ENCODE assay signal across 8 cellular contexts in the genomic region with DNA sequence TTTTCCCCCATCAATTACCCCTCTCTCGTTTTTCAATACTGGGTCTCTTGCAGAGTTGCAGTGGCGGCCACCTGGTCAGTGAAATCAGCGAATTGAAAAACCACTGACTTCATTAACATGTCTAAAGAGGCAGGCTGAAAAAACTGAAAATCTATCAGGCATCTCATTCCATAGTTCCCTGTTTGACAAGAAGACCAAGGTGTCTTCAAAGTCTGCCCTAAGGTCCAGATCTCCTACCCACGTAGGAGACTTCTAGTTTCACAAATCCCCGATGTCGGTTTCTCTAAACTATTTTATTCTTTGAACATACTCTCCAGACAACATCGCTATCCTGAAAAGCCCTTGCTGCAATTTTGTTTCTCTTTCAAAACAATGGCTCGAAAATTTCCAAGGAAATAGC. TPM values are rescaled to one million over a fixed set of nuclear protein-coding genes. Genes with fewer than 3 reads are reported as not detected.
DNase-seq lines count a peak whose midpoint lies in the region; ATAC-seq and TF ChIP-seq lines count a peak whose summit lies in the region.

No MANE protein-coding gene starts in this region.

- TF ChIP-seq EP300 in upper lobe of left lung (IDR thresholded peaks at IDR 0.05): no peak

- H3K9me3 Mint-ChIP-seq in activated naive CD4-positive, alpha-beta T cell treated with anti-CD3 and anti-CD28 coated beads, Interleukin-2, amount 10 ng/mL, durations not matched to agents 7 days and 5 days: no peaks in the 10 kb centered on the region
- no peaks in the 10 kb centered on the region for H3K9me3 Mint-ChIP-seq in activated naive CD8-positive, alpha-beta T cell treated with anti-CD3 and anti-CD28 coated beads, Interleukin-2, amount 10 ng/mL, durations not matched to agents 7 days and 5 days

- intact Hi-C loops in left lung (cut with DNase I): no loop called here

- CTCF ChIA-PET in activated naive CD4-positive, alpha-beta T cell treated with anti-CD3 and anti-CD28 coated beads, Interleukin-2, amount 10 ng/mL, durations not matched to agents 7 days and 5 days (lab: Charles Lee): interaction anchor here (1.2 to 12.3 kb wide), 4 partner anchors 12 to 101 kb away, joined by 3 to 285 read pairs (median 6); partner anchors contain the start of gene MRPS18B

- POLR2A ChIA-PET in activated naive CD8-positive, alpha-beta T cell treated with anti-CD3 and anti-CD28 coated beads, Interleukin-2, amount 10 ng/mL, durations not matched to agents 7 days and 5 days (lab: Charles Lee): interaction anchor here (1.2 to 11.0 kb wide), 7 partner anchors 11 to 106 kb away, joined by 3 to 512 read pairs (median 11); partner anchors contain the start of genes DHX16, MRPS18B, NRM and PPP1R10

- H3K4me3 Mint-ChIP-seq in activated naive CD4-positive, alpha-beta T cell treated with anti-CD3 and anti-CD28 coated beads, Interleukin-2, amount 10 ng/mL, durations not matched to agents 7 days and 5 days: peak overlapping the region; percentile 88
- H3K4me3 Mint-ChIP-seq in activated naive CD8-positive, alpha-beta T cell treated with anti-CD3 and anti-CD28 coated beads, Interleukin-2, amount 10 ng/mL, durations not matched to agents 7 days and 5 days: peak overlapping the region; percentile 91

- no peaks in the 10 kb centered on the region for H3K27me3 ChIP-seq in left lung
- no peaks in the 10 kb centered on the region for H3K27me3 ChIP-seq in upper lobe of left lung

- 18 to 20% methylated on average over 8 of the region's 8 CpGs for WGBS in upper lobe of left lung, 2 donors

- H3K27ac ChIP-seq in left lung: peak overlapping the region; percentile 94
- H3K27ac ChIP-seq in upper lobe of left lung: peak overlapping the region; percentile 85 to 95 (median 92)

- TF ChIP-seq CTCF in left lung (IDR thresholded peaks at IDR 0.05) (no peak), upper lobe of left lung (IDR thresholded peaks at IDR 0.05) (no peak)

- ATAC-seq in activated naive CD8-positive, alpha-beta T cell treated with anti-CD3 and anti-CD28 coated beads, Interleukin-2, amount 10 ng/mL, durations not matched to agents 7 days and 5 days (ENCODE audit: low read depth): no peak
- no peak for ATAC-seq in left lung
- ATAC-seq in upper lobe of left lung (ENCODE audit: low FRiP score in 2 of 2): no peak

- H3K27ac Mint-ChIP-seq in activated naive CD4-positive, alpha-beta T cell treated with anti-CD3 and anti-CD28 coated beads, Interleukin-2, amount 10 ng/mL, durations not matched to agents 7 days and 5 days: peak overlapping the region; percentile 92
- peak overlapping the region; percentile 93 for H3K27ac Mint-ChIP-seq in activated naive CD8-positive, alpha-beta T cell treated with anti-CD3 and anti-CD28 coated beads, Interleukin-2, amount 10 ng/mL, durations not matched to agents 7 days and 5 days

- H3K4me1 Mint-ChIP-seq in activated naive CD4-positive, alpha-beta T cell treated with anti-CD3 and anti-CD28 coated beads, Interleukin-2, amount 10 ng/mL, durations not matched to agents 7 days and 5 days: peaks cover 64% of the 10 kb centered on the region
- peaks cover 46% of the 10 kb centered on the region for H3K4me1 Mint-ChIP-seq in activated naive CD8-positive, alpha-beta T cell treated with anti-CD3 and anti-CD28 coated beads, Interleukin-2, amount 10 ng/mL, durations not matched to agents 7 days and 5 days

- H3K27me3 Mint-ChIP-seq in activated naive CD4-positive, alpha-beta T cell treated with anti-CD3 and anti-CD28 coated beads, Interleukin-2, amount 10 ng/mL, durations not matched to agents 7 days and 5 days: no peaks in the 10 kb centered on the region
- no peaks in the 10 kb centered on the region for H3K27me3 Mint-ChIP-seq in activated naive CD8-positive, alpha-beta T cell treated with anti-CD3 and anti-CD28 coated beads, Interleukin-2, amount 10 ng/mL, durations not matched to agents 7 days and 5 days

- DNase-seq in activated naive CD4-positive, alpha-beta T cell treated with anti-CD3 and anti-CD28 coated beads, Interleukin-2, amount 10 ng/mL, durations not matched to agents 7 days and 5 days: no peak
- no peak for DNase-seq in activated naive CD4-positive, alpha-beta T cell treated with anti-CD3 and anti-CD28 coated beads, Interleukin-2, amount 50 U/mL, for 16 hours
- no peak for DNase-seq in activated naive CD8-positive, alpha-beta T cell treated with anti-CD3 and anti-CD28 coated beads, Interleukin-2, amount 10 ng/mL, durations not matched to agents 7 days and 5 days
- no peak for DNase-seq in left lung
- DNase-seq in upper lobe of left lung: no peak
- no peak for DNase-seq in stimulated activated CD4-positive, alpha-beta T cell treated with anti-CD3 and anti-CD28 coated beads, Interleukin-15, amount 100 ng/mL, for 24 hours
- no peak for DNase-seq in C1 segment of cervical spinal cord (lab: John Stamatoyannopoulos, UW)
- DNase-seq in RPMI8226: no peak

- H3K4me1 ChIP-seq in left lung (peaks cover 33 to 66% of the 10 kb centered on the region in 2 donors), upper lobe of left lung (peaks cover 41 to 57% (median 55%) of the 10 kb centered on the region in 4 donors)

- H3K36me3 Mint-ChIP-seq in activated naive CD4-positive, alpha-beta T cell treated with anti-CD3 and anti-CD28 coated beads, Interleukin-2, amount 10 ng/mL, durations not matched to agents 7 days and 5 days: peaks cover 64% of the 10 kb centered on the region
- peaks cover 62% of the 10 kb centered on the region for H3K36me3 Mint-ChIP-seq in activated naive CD8-positive, alpha-beta T cell treated with anti-CD3 and anti-CD28 coated beads, Interleukin-2, amount 10 ng/mL, durations not matched to agents 7 days and 5 days

- TF ChIP-seq POLR2A in upper lobe of left lung (IDR thresholded peaks at IDR 0.05): no peak

- H3K9me3 ChIP-seq in left lung: no peaks in the 10 kb centered on the region
- H3K9me3 ChIP-seq in upper lobe of left lung: no peaks in the 10 kb centered on the region

- H3K4me3 ChIP-seq in left lung: peak overlapping the region; percentile 80
- H3K4me3 ChIP-seq in upper lobe of left lung: peak overlapping the region in 3 of 4 donors; percentile 64 to 87 (median 77)

- peaks cover 8 to 33% of the 10 kb centered on the region in 2 donors for H3K36me3 ChIP-seq in left lung
- H3K36me3 ChIP-seq in upper lobe of left lung: peaks cover 14 to 28% (median 18%) of the 10 kb centered on the region in 4 donors

RNA-seq across cellular contexts. Expression of gene TUBB, which starts 0.8 kb away (rescaled TPM):
- total RNA-seq in activated naive CD8-positive, alpha-beta T cell treated with anti-CD3 and anti-CD28 coated beads, Interleukin-2, amount 10 ng/mL, durations not matched to agents 7 days and 5 days: 1,000 to 10,000 TPM; 1,168 to 1,207 TPM
- total RNA-seq in left lung: 100 to 1,000 TPM; 409 to 602 TPM
- 100 to 1,000 TPM in 4 of 6 donors, 10 to 100 TPM in 2; 71.2 to 347 (median 149) TPM for total RNA-seq in upper lobe of left lung

RNA-seq across cellular contexts. Expression of gene MDC1, which starts 2.3 kb away (rescaled TPM):
- 10 to 100 TPM; 50.2 to 52.2 TPM for total RNA-seq in activated naive CD8-positive, alpha-beta T cell treated with anti-CD3 and anti-CD28 coated beads, Interleukin-2, amount 10 ng/mL, durations not matched to agents 7 days and 5 days
- total RNA-seq in left lung (10 to 100 TPM; 28.2 to 38.6 TPM), upper lobe of left lung (10 to 100 TPM; 13.5 to 33.5 (median 24.2) TPM)

RNA-seq across cellular contexts. Expression of gene FLOT1, which starts 23.1 kb away (rescaled TPM):
- total RNA-seq in activated naive CD8-positive, alpha-beta T cell treated with anti-CD3 and anti-CD28 coated beads, Interleukin-2, amount 10 ng/mL, durations not matched to agents 7 days and 5 days: 100 to 1,000 TPM; 261 to 271 TPM
- 100 to 1,000 TPM; 148 to 206 TPM for total RNA-seq in left lung
- 100 to 1,000 TPM; 133 to 212 (median 143) TPM for total RNA-seq in upper lobe of left lung

RNA-seq across cellular contexts. Expression of gene IER3, which starts 25.0 kb away (rescaled TPM):
- 10 to 100 TPM; 49.1 to 52.7 TPM for total RNA-seq in activated naive CD8-positive, alpha-beta T cell treated with anti-CD3 and anti-CD28 coated beads, Interleukin-2, amount 10 ng/mL, durations not matched to agents 7 days and 5 days
- total RNA-seq in left lung (10 to 100 TPM; 36.1 to 77.0 TPM), upper lobe of left lung (10 to 100 TPM in 4 of 6 donors, 1 to 10 TPM in 2; 4.2 to 61.1 (median 19.8) TPM)

RNA-seq across cellular contexts. Expression of gene NRM, which starts 28.6 kb away (rescaled TPM):
- total RNA-seq in activated naive CD8-positive, alpha-beta T cell treated with anti-CD3 and anti-CD28 coated beads, Interleukin-2, amount 10 ng/mL, durations not matched to agents 7 days and 5 days: 10 to 100 TPM; 33.1 to 33.9 TPM
- total RNA-seq in left lung: 10 to 100 TPM; 13.1 to 17.4 TPM
- total RNA-seq in upper lobe of left lung: 10 to 100 TPM in 1 of 6 donors, 1 to 10 TPM in 5; 3.3 to 13.4 (median 7.2) TPM
